ENCODE assay signal across 2 cellular contexts in the genomic region with DNA sequence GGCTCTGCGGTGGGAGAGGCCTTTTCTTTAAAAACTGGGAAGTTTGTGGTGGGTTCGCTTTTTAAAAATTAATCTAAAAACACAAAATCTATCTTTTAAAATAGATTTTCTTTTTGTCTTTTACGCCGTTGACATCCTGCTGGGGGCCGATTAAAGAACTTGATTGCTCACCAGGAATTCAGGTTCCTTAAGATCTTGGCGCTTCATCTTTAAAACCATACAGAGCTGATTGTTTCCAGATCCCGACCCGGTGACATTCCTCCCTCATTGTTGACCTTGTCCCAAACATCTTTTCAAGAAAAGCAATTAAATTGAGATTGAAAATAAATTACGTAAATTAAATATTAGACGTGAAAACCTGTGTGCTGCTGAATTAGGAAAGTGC.
TF ChIP-seq lines count a peak whose summit lies in the region.

No MANE protein-coding gene starts in this region.

TF ChIP-seq in H1, 55 proteins besides CTCF, POLR2A, EP300 and RAD21 (continued from another document):
- TF ChIP-seq, protein P1, sequence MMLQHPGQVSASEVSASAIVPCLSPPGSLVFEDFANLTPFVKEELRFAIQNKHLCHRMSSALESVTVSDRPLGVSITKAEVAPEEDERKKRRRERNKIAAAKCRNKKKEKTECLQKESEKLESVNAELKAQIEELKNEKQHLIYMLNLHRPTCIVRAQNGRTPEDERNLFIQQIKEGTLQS (IDR thresholded peaks at IDR 0.05; ENCODE audit: insufficient read depth, low read depth, low read length), result no peak
- TF ChIP-seq SAP30 (IDR thresholded peaks at IDR 0.05; ENCODE audit: insufficient read depth, insufficient replicate concordance, low read length) (no peak), BCL11A (IDR thresholded peaks at IDR 0.05; ENCODE audit: low read depth in 2 of 2, low read length in 2 of 2) (no peak), CHD1 (IDR thresholded peaks at IDR 0.05; ENCODE audit: low read depth, low read length) (no peak), SIRT6 (IDR thresholded peaks at IDR 0.05; ENCODE audit: low read length) (no peak)
- TF ChIP-seq, protein P2, sequence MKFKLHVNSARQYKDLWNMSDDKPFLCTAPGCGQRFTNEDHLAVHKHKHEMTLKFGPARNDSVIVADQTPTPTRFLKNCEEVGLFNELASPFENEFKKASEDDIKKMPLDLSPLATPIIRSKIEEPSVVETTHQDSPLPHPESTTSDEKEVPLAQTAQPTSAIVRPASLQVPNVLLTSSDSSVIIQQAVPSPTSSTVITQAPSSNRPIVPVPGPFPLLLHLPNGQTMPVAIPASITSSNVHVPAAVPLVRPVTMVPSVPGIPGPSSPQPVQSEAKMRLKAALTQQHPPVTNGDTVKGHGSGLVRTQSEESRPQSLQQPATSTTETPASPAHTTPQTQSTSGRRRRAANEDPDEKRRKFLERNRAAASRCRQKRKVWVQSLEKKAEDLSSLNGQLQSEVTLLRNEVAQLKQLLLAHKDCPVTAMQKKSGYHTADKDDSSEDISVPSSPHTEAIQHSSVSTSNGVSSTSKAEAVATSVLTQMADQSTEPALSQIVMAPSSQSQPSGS (IDR thresholded peaks at IDR 0.05; ENCODE audit: low read length), result no peak

TF ChIP-seq in neural cell, 6 proteins besides CTCF, POLR2A, EP300 and RAD21:
- TF ChIP-seq, protein P3, sequence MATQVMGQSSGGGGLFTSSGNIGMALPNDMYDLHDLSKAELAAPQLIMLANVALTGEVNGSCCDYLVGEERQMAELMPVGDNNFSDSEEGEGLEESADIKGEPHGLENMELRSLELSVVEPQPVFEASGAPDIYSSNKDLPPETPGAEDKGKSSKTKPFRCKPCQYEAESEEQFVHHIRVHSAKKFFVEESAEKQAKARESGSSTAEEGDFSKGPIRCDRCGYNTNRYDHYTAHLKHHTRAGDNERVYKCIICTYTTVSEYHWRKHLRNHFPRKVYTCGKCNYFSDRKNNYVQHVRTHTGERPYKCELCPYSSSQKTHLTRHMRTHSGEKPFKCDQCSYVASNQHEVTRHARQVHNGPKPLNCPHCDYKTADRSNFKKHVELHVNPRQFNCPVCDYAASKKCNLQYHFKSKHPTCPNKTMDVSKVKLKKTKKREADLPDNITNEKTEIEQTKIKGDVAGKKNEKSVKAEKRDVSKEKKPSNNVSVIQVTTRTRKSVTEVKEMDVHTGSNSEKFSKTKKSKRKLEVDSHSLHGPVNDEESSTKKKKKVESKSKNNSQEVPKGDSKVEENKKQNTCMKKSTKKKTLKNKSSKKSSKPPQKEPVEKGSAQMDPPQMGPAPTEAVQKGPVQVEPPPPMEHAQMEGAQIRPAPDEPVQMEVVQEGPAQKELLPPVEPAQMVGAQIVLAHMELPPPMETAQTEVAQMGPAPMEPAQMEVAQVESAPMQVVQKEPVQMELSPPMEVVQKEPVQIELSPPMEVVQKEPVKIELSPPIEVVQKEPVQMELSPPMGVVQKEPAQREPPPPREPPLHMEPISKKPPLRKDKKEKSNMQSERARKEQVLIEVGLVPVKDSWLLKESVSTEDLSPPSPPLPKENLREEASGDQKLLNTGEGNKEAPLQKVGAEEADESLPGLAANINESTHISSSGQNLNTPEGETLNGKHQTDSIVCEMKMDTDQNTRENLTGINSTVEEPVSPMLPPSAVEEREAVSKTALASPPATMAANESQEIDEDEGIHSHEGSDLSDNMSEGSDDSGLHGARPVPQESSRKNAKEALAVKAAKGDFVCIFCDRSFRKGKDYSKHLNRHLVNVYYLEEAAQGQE (IDR thresholded peaks at IDR 0.05; ENCODE audit: borderline replicate concordance), result no peak
- no peak for TF ChIP-seq MXI1 (conservative IDR thresholded peaks at IDR 0.05; ENCODE audit: poor library complexity, severe bottlenecking)
- no peak for TF ChIP-seq SMC3 (conservative IDR thresholded peaks at IDR 0.05; ENCODE audit: poor library complexity)
- no peak for TF ChIP-seq EZH2 (IDR thresholded peaks at IDR 0.05; ENCODE audit: borderline replicate concordance, insufficient read depth, low read length, poor library complexity, severe bottlenecking)
- TF ChIP-seq POLR2AphosphoS5 (IDR thresholded peaks at IDR 0.05), result no peak
- TF ChIP-seq TAF1 (IDR thresholded peaks at IDR 0.05; ENCODE audit: low read depth), result no peak
TF ChIP-seq in neural cell: peak in this region for 0.
